In genomic region chr17:1626333-1626732, GRCh38 we compare ENCODE assay signal across 1 cellular context.
TF ChIP-seq lines count a peak whose summit lies in the region.

No MANE protein-coding gene starts in this region.

TF ChIP-seq in GM12878, 131 proteins besides CTCF, POLR2A, EP300 and RAD21:
- TF ChIP-seq ELK1 (IDR thresholded peaks at IDR 0.05; ENCODE audit: low read depth, low read length): no peak
- no peak for TF ChIP-seq BCL3 (IDR thresholded peaks at IDR 0.05; ENCODE audit: borderline replicate concordance, insufficient read depth, low read depth, low read length, poor library complexity, severe bottlenecking)
- no peak for TF ChIP-seq RCOR1 (conservative IDR thresholded peaks at IDR 0.05; ENCODE audit: low read depth, low read length)
- no peak for TF ChIP-seq CEBPB (IDR thresholded peaks at IDR 0.05; ENCODE audit: borderline replicate concordance in 1 of 2, low read depth in 2 of 2, low read length in 2 of 2)
- no peak for TF ChIP-seq MTA2 (IDR thresholded peaks at IDR 0.05; ENCODE audit: low read depth)
- TF ChIP-seq MYB (IDR thresholded peaks at IDR 0.05; ENCODE audit: borderline replicate concordance, low read depth, low read length): no peak
- TF ChIP-seq NFXL1 (IDR thresholded peaks at IDR 0.05; ENCODE audit: borderline replicate concordance): no peak
- no peak for TF ChIP-seq TCF12 (IDR thresholded peaks at IDR 0.05; ENCODE audit: low read depth, low read length)
- no peak for TF ChIP-seq ZNF384 (IDR thresholded peaks at IDR 0.05; ENCODE audit: borderline replicate concordance, low read depth, low read length)
- TF ChIP-seq SIX5 (IDR thresholded peaks at IDR 0.05; ENCODE audit: low read depth, low read length, severe bottlenecking): no peak
- no peak for TF ChIP-seq JUNB (IDR thresholded peaks at IDR 0.05)
- TF ChIP-seq ZBTB4 (CRISPR knock-in tag; IDR thresholded peaks at IDR 0.05): no peak
- no peak for TF ChIP-seq DPF2 (IDR thresholded peaks at IDR 0.05)
- TF ChIP-seq USF1 (IDR thresholded peaks at IDR 0.05; ENCODE audit: borderline replicate concordance, extremely low read length, insufficient read depth, low read depth, low read length): no peak
- TF ChIP-seq BRCA1 (IDR thresholded peaks at IDR 0.05; ENCODE audit: low read depth, low read length): no peak
- no peak for TF ChIP-seq PAX5 (IDR thresholded peaks at IDR 0.05; ENCODE audit: borderline replicate concordance, low read depth, low read length)
- no peak for TF ChIP-seq EED (IDR thresholded peaks at IDR 0.05; ENCODE audit: low read depth)
- no peak for TF ChIP-seq HDAC2 (IDR thresholded peaks at IDR 0.05)
